In genomic region chr19:50716178-50717025, GRCh38 we compare ENCODE assay signal across 13 cellular contexts. TPM values are rescaled to one million over a fixed set of nuclear protein-coding genes. Genes with fewer than 3 reads are reported as not detected.
DNase-seq lines count a peak whose midpoint lies in the region; TF ChIP-seq lines count a peak whose summit lies in the region.
"Had no signal": no experiment of that assay in that cellular context is flagged by ENCODE, and none has a peak within 500 bp of the region (broad histone marks: within the 10 kb centered on the region; RNA-seq: fewer than 3 reads in every experiment).

No MANE protein-coding gene starts in this region.

- H3K27me3 ChIP-seq in BLaER1 (no peaks in the 10 kb centered on the region), H7 (ENCODE audit: control insufficient read depth, insufficient read depth, low read length) (peaks cover 40% of the 10 kb centered on the region), osteoblast (ENCODE audit: insufficient read depth, low read length) (no peaks in the 10 kb centered on the region)

- peaks cover 26% of the 10 kb centered on the region for H3K4me1 Mint-ChIP-seq in nephron

- H2AFZ ChIP-seq in osteoblast (ENCODE audit: low read length), result no peak overlapping the region

- peak overlapping the region; percentile 77; the same call in 1 of the 2 replicates for H3K9ac ChIP-seq in BLaER1

- no peak overlapping the region for H3K27ac Mint-ChIP-seq in nephron
- H3K27ac Mint-ChIP-seq: B cell, CD14-positive monocyte had no signal

- H3K36me3 Mint-ChIP-seq in nephron (ENCODE audit: low read depth), result peaks cover 22% of the 10 kb centered on the region
- H3K36me3 Mint-ChIP-seq: CD14-positive monocyte had no signal

- H3K27me3 Mint-ChIP-seq in nephron (ENCODE audit: low read depth), result peaks cover 14% of the 10 kb centered on the region

- DNase-seq in H7 (peak; percentile 52), osteoblast (ENCODE audit: insufficient read length, low spot score, missing footprints) (peak; percentile 55), epidermal melanocyte (ENCODE audit: insufficient read length, low spot score) (no peak), activated gamma-delta T cell treated with Interleukin-2 at 50 U/mL for 16 hours (no peak), NCI-H2196 (lab: John Stamatoyannopoulos, UW; ENCODE audit: unreplicated experiment) (no peak)
- DNase-seq: CD8-positive, alpha-beta memory T cell had no signal

- H4K20me1 ChIP-seq in BLaER1, result peaks cover 69% of the 10 kb centered on the region
- peaks cover 7% of the 10 kb centered on the region for H4K20me1 ChIP-seq in osteoblast (ENCODE audit: insufficient read depth, low read length)

- peak overlapping the region; percentile 52 to 70 (median 65) for H3K4me3 Mint-ChIP-seq in nephron

- H3K27ac ChIP-seq in BLaER1 (0 out of 2 replicates have a peak overlapping the region, but pooled peaks have one; percentile 26), osteoblast (ENCODE audit: low read depth, low read length) (no peak overlapping the region)
- H3K27ac ChIP-seq: HL-60 had no signal

- H3K9me3 ChIP-seq in BLaER1 (no peaks in the 10 kb centered on the region), osteoblast (ENCODE audit: low read depth, low read length) (no peaks in the 10 kb centered on the region)

- H3K4me1 ChIP-seq in BLaER1 (peaks cover 81% of the 10 kb centered on the region), osteoblast (ENCODE audit: insufficient read depth, low read length) (peaks cover 7% of the 10 kb centered on the region)

- no peaks in the 10 kb centered on the region for H3K9me3 Mint-ChIP-seq in nephron

- H3K4me2 ChIP-seq in BLaER1 (peak overlapping the region; percentile 95), osteoblast (ENCODE audit: insufficient read depth, low read length) (no peak overlapping the region)

- H3K36me3 ChIP-seq in BLaER1 (peaks cover 57% of the 10 kb centered on the region), H7 (replicated peaks; ENCODE audit: control insufficient read depth, insufficient read depth, low read length) (no peaks in the 10 kb centered on the region), osteoblast (ENCODE audit: insufficient read depth, low read length) (no peaks in the 10 kb centered on the region)

- H3K79me2 ChIP-seq in osteoblast (ENCODE audit: insufficient read depth, low read length), result no peaks in the 10 kb centered on the region

- TF ChIP-seq CTCF in nephron (IDR thresholded peaks at IDR 0.05; ENCODE audit: unreplicated experiment in 3 of 3), result no peak
- TF ChIP-seq CTCF in osteoblast (IDR thresholded peaks at IDR 0.05; ENCODE audit: extremely low read depth, low read depth, low read length), result no peak

- H3K4me3 ChIP-seq in BLaER1 (peak overlapping the region; percentile 81), H7 (ENCODE audit: insufficient read depth, low read depth, low read length) (no peak overlapping the region), osteoblast (ENCODE audit: insufficient read depth, low read length) (no peak overlapping the region)

RNA-seq across cellular contexts. Expression of gene SHANK1, which starts 3.2 kb away (rescaled TPM):
- 0.35 and 0.67 TPM in 2 replicates for total RNA-seq in H7 (2014; rRNA removed; shearing (Covaris generic))
- total RNA-seq in osteoblast, result 0.88 and 1.1 TPM in 2 replicates
- total RNA-seq: B cell; CD8-positive, alpha-beta memory T cell had no signal

RNA-seq across cellular contexts. Expression of gene CLEC11A, which starts 6.8 kb away (rescaled TPM):
- 4.7 and 7.1 TPM in 2 replicates for total RNA-seq in H7 (2014; rRNA removed; shearing (Covaris generic))
- 19.7 and 23.5 TPM in 2 replicates for total RNA-seq in osteoblast

RNA-seq across cellular contexts. Expression of gene GPR32, which starts 53.9 kb away (rescaled TPM):
- not detected in 2 replicates for total RNA-seq in H7 (2014; rRNA removed; shearing (Covaris generic))
- total RNA-seq in osteoblast, result not detected in 2 replicates
- total RNA-seq: A172; B cell; CD8-positive, alpha-beta memory T cell; Daoy had no signal

Comparison
In these comparisons a context has a peak if more than half of its experiments do, and no peak if none do; other contexts are left out.
1. DNase-seq: peak in H7 (single experiment) and osteoblast (single experiment); none in epidermal melanocyte (single experiment), activated gamma-delta T cell treated with Interleukin-2 at 50 U/mL for 16 hours (single experiment) and NCI-H2196 (single experiment).